1 cellular context compared by ENCODE assay signal in genomic region chr2:220775856-220776467, GRCh38.
TF ChIP-seq lines count a peak whose summit lies in the region.

No MANE protein-coding gene starts in this region.

TF ChIP-seq in IMR-90, 13 proteins besides CTCF, POLR2A, EP300 and RAD21 (continued from another document):
- TF ChIP-seq, protein P1, sequence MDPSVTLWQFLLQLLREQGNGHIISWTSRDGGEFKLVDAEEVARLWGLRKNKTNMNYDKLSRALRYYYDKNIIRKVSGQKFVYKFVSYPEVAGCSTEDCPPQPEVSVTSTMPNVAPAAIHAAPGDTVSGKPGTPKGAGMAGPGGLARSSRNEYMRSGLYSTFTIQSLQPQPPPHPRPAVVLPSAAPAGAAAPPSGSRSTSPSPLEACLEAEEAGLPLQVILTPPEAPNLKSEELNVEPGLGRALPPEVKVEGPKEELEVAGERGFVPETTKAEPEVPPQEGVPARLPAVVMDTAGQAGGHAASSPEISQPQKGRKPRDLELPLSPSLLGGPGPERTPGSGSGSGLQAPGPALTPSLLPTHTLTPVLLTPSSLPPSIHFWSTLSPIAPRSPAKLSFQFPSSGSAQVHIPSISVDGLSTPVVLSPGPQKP (IDR thresholded peaks at IDR 0.05; ENCODE audit: borderline replicate concordance, low read depth, low read length) = no peak
- TF ChIP-seq MAFK (IDR thresholded peaks at IDR 0.05; ENCODE audit: low read depth, low read length) (no peak), NFE2L2 (IDR thresholded peaks at IDR 0.05; ENCODE audit: low read depth, low read length) (no peak), SMC3 (IDR thresholded peaks at IDR 0.05; ENCODE audit: low read depth, low read length) (no peak), CHD1 (IDR thresholded peaks at IDR 0.05; ENCODE audit: low read depth, low read length) (no peak), RFX5 (IDR thresholded peaks at IDR 0.05; ENCODE audit: low read depth, low read length) (no peak), MAZ (IDR thresholded peaks at IDR 0.05; ENCODE audit: borderline replicate concordance, low read depth, low read length) (no peak), RCOR1 (IDR thresholded peaks at IDR 0.05; ENCODE audit: insufficient replicate concordance, low read length) (no peak)
